In genomic region chr12:12032771-12033588, GRCh38 we compare ENCODE assay signal across 8 cellular contexts. TPM values are rescaled to one million over a fixed set of nuclear protein-coding genes. Genes with fewer than 3 reads are reported as not detected.
A peak's percentile ranks its signal among the peaks of the same experiment; 100 is the strongest.
DNase-seq lines count a peak whose midpoint lies in the region; ATAC-seq, FAIRE-seq and TF ChIP-seq lines count a peak whose summit lies in the region.

No MANE protein-coding gene starts in this region.

- H3K4me1 ChIP-seq in Karpas-422 (ENCODE audit: low read length): no peaks in the 10 kb centered on the region
- peaks cover 8 to 33% (median 11%) of the 10 kb centered on the region in 4 donors for H3K4me1 ChIP-seq in stomach

- peak; percentile 71 to 83 (median 77) for ATAC-seq in natural killer cell

- peak overlapping the region; percentile 8 for H3K4me2 ChIP-seq in Karpas-422 (ENCODE audit: low read depth, low read length, poor library complexity, severe bottlenecking)

- H3K27ac Mint-ChIP-seq in natural killer cell: peak overlapping the region in 1 of 2 donors; percentile 6

- H3K36me3 ChIP-seq in Karpas-422 (ENCODE audit: insufficient read depth, low read length) (no peaks in the 10 kb centered on the region), stomach (no peaks in the 10 kb centered on the region)

- no peak overlapping the region for H3K27ac ChIP-seq in Karpas-422 (ENCODE audit: low read length)
- peak overlapping the region; percentile 57 to 80 (median 77) for H3K27ac ChIP-seq in stomach

- no peak for TF ChIP-seq EP300 in stomach (IDR thresholded peaks at IDR 0.05)

- no peaks in the 10 kb centered on the region for H3K9me2 ChIP-seq in Karpas-422 (replicated peaks; ENCODE audit: insufficient read depth, low read length)

- H2AFZ ChIP-seq in Karpas-422 (ENCODE audit: low read length): no peak overlapping the region; the same call in 1 of the 2 replicates

- H3K9me3 Mint-ChIP-seq in natural killer cell: no peaks in the 10 kb centered on the region

- peaks cover 9 to 41% of the 10 kb centered on the region in 2 donors for H3K27me3 Mint-ChIP-seq in natural killer cell (ENCODE audit: low read depth in 2 of 2)

- intact Hi-C loops in natural killer cell (cut with micrococcal nuclease): loop anchor here (1.0 to 10.0 kb wide), 3 partner anchors 452 to 1258 kb away; no protein-coding TSS in a partner anchor
- intact Hi-C loops in stomach (cut with DNase I; ENCODE audit: low total_unique reads): loop anchor here (5.0 kb wide), 1 partner anchor 451 kb away; no protein-coding TSS in a partner anchor

- no peak overlapping the region for H3K9ac ChIP-seq in Karpas-422 (ENCODE audit: low read length)

- no peaks in the 10 kb centered on the region for H4K20me1 ChIP-seq in Karpas-422 (ENCODE audit: insufficient read depth, low read depth, low read length)

- no peak for TF ChIP-seq POLR2A in stomach (IDR thresholded peaks at IDR 0.05)

- peak overlapping the region; percentile 74 for H3K4me3 Mint-ChIP-seq in natural killer cell

- peaks cover 12 to 19% of the 10 kb centered on the region in 2 donors for H3K4me1 Mint-ChIP-seq in natural killer cell

- DNase-seq in Karpas-422 (peak; percentile 76), RCC 7860 (ENCODE audit: low spot score) (peak; percentile 64), fibroblast of the conjunctiva (ENCODE audit: low read depth) (peak; percentile 85), natural killer cell (peak; percentile 39), stomach (peak; percentile 82), 8988T (no peak)
- peak; percentile 52 for DNase-seq in activated effector memory CD4-positive, alpha-beta T cell treated with Interleukin-2 at 50 U/mL for 16 hours

- H3K9me3 ChIP-seq in Karpas-422 (ENCODE audit: low read length) (no peaks in the 10 kb centered on the region), stomach (no peaks in the 10 kb centered on the region)

- no peaks in the 10 kb centered on the region for H3K36me3 Mint-ChIP-seq in natural killer cell

- peak; percentile 93 for TF ChIP-seq CTCF in natural killer cell (IDR thresholded peaks at IDR 0.05)
- TF ChIP-seq CTCF in stomach (IDR thresholded peaks at IDR 0.05): peak in 5 of 7 experiments; percentile 60 to 89 (median 83)

- no peaks in the 10 kb centered on the region for H3K27me3 ChIP-seq in Karpas-422 (ENCODE audit: low read length)
- H3K27me3 ChIP-seq in stomach: no peaks in the 10 kb centered on the region

- 1 to 2% (median 2%) methylated on average over 24 of the region's 24 CpGs for WGBS in stomach, 5 donors

- FAIRE-seq in G401.6 (lab: Jason Lieb, UNC) (peak; percentile 61), RCC 7860 (lab: Jason Lieb, UNC) (no peak)

- no peak overlapping the region for H3K4me3 ChIP-seq in Karpas-422 (ENCODE audit: low read length)
- H3K4me3 ChIP-seq in stomach: peak overlapping the region; percentile 36 to 42 (median 40)

- no peaks in the 10 kb centered on the region for H3K79me2 ChIP-seq in Karpas-422 (ENCODE audit: low read length)

RNA-seq across cellular contexts. Expression of gene BCL2L14, which starts 37.8 kb away (rescaled TPM):
- total RNA-seq in Karpas-422 (2014; rRNA removed; shearing (Covaris generic); ENCODE audit: low replicate concordance): not detected in 2 replicates
- total RNA-seq in natural killer cell: under 1 TPM in 1 of 3 donors, not detected in 2; 0.49 TPM
- total RNA-seq in stomach: 10 to 100 TPM; 16.1 to 32.7 (median 17.7) TPM
- 10 to 100 TPM in 1 of 3 donors, 1 to 10 TPM in 2; 2.6 to 13.1 (median 7.1) TPM for polyA plus RNA-seq in stomach

Comparison
In these comparisons a context has a peak if more than half of its experiments do, and no peak if none do; other contexts are left out.
1. RNA of gene BCL2L14, which starts 37.8 kb away (total RNA-seq): 16.1 to 32.7 TPM in stomach; 0.49 TPM in natural killer cell and not detected in Karpas-422; every median in the first group is over 10 times any median in the second.